In genomic region chr11:44849922-44850321, GRCh38 we compare ENCODE assay signal across 24 cellular contexts.
"Had no signal": no experiment of that assay in that cellular context is flagged by ENCODE, and none has a peak within 500 bp of the region (broad histone marks: within the 10 kb centered on the region; RNA-seq: fewer than 3 reads in every experiment).

No MANE protein-coding gene starts in this region.

- H3K9me3 ChIP-seq: pancreas, sigmoid colon, thoracic aorta had no signal

- ATAC-seq: activated CD8-positive, alpha-beta memory T cell treated with anti-CD3 and anti-CD28 coated beads, Interleukin-2, amount 10 ng/mL, durations not matched to agents 7 days and 5 days; activated CD8-positive, alpha-beta T cell treated with anti-CD3 and anti-CD28 coated beads for 36 hours; foreskin keratinocyte; left colon; lower lobe of right lung; mucosa of descending colon; pancreas; stimulated activated naive B cell treated with anti-CD40 and anti-IgM and Interleukin-4, amounts not matched to agents 10 μg/mL and 1 μg/mL and 100 μg/mL, for 72 hours had no signal

- H3K27ac ChIP-seq: foreskin keratinocyte, lower lobe of right lung, pancreas, sigmoid colon, thoracic aorta, WERI-Rb-1 had no signal

- H3K4me1 Mint-ChIP-seq: activated CD4-positive, alpha-beta T cell treated with anti-CD3 and anti-CD28 coated beads, Interleukin-2, amount 10 ng/mL, durations not matched to agents 7 days and 5 days; activated CD8-positive, alpha-beta memory T cell treated with anti-CD3 and anti-CD28 coated beads, Interleukin-2, amount 10 ng/mL, durations not matched to agents 7 days and 5 days; activated naive CD4-positive, alpha-beta T cell treated with anti-CD3 and anti-CD28 coated beads, Interleukin-2, amount 10 ng/mL, durations not matched to agents 7 days and 5 days; stimulated activated naive B cell treated with anti-CD40 and anti-IgM and Interleukin-4, amounts not matched to agents 10 μg/mL and 1 μg/mL and 100 μg/mL, for 72 hours had no signal

- H3K4me2 ChIP-seq: smooth muscle cell had no signal

- H3K4me3 Mint-ChIP-seq: activated CD4-positive, alpha-beta T cell treated with anti-CD3 and anti-CD28 coated beads, Interleukin-2, amount 10 ng/mL, durations not matched to agents 7 days and 5 days; activated CD8-positive, alpha-beta memory T cell treated with anti-CD3 and anti-CD28 coated beads, Interleukin-2, amount 10 ng/mL, durations not matched to agents 7 days and 5 days; activated CD8-positive, alpha-beta T cell treated with anti-CD3 and anti-CD28 coated beads for 36 hours; activated naive CD4-positive, alpha-beta T cell treated with anti-CD3 and anti-CD28 coated beads, Interleukin-2, amount 10 ng/mL, durations not matched to agents 7 days and 5 days; stimulated activated naive B cell treated with anti-CD40 and anti-IgM and Interleukin-4, amounts not matched to agents 10 μg/mL and 1 μg/mL and 100 μg/mL, for 72 hours had no signal

- H3K36me3 ChIP-seq: lower lobe of right lung, pancreas, thoracic aorta, upper lobe of left lung had no signal

- H3K4me1 ChIP-seq: lower lobe of right lung, pancreas, upper lobe of left lung had no signal

- DNase-seq: activated CD4-positive, alpha-beta T cell treated with anti-CD3 and anti-CD28 coated beads, Interleukin-2, amount 10 ng/mL, durations not matched to agents 7 days and 5 days; activated CD4-positive, CD25-positive, alpha-beta regulatory T cell treated with anti-CD3 and anti-CD28 coated beads, Interleukin-2, amount 50 U/mL, for 72 hours; activated CD8-positive, alpha-beta memory T cell treated with anti-CD3 and anti-CD28 coated beads, Interleukin-2, amount 10 ng/mL, durations not matched to agents 7 days and 5 days; activated CD8-positive, alpha-beta T cell treated with anti-CD3 and anti-CD28 coated beads for 36 hours; activated effector memory CD4-positive, alpha-beta T cell treated with anti-CD3 and anti-CD28 coated beads, Interleukin-2, amount 50 U/mL, for 16 hours; activated naive CD4-positive, alpha-beta T cell treated with anti-CD3 and anti-CD28 coated beads, Interleukin-2, amount 10 ng/mL, durations not matched to agents 7 days and 5 days; activated T-cell treated with anti-CD3 and anti-CD28 coated beads for 4 hours; amygdala; effector CD4-positive, alpha-beta T cell; erythroblast; foreskin keratinocyte; hippocampal formation; left colon; lower lobe of right lung; mesendoderm; mucosa of descending colon; pancreas; sigmoid colon; stimulated activated CD4-positive, alpha-beta T cell treated with anti-CD3 and anti-CD28 coated beads, Interleukin-15, amount 100 ng/mL, for 24 hours; stimulated activated naive B cell treated with anti-CD40 and anti-IgM and Interleukin-4, amounts not matched to agents 10 μg/mL and 1 μg/mL and 100 μg/mL, for 72 hours; WERI-Rb-1 had no signal

- H3K27me3 Mint-ChIP-seq: activated naive CD4-positive, alpha-beta T cell treated with anti-CD3 and anti-CD28 coated beads, Interleukin-2, amount 10 ng/mL, durations not matched to agents 7 days and 5 days had no signal

- H3K4me3 ChIP-seq: lower lobe of right lung, mucosa of descending colon, pancreas, sigmoid colon, smooth muscle cell, thoracic aorta, upper lobe of left lung had no signal

- H3K27me3 ChIP-seq: pancreas, sigmoid colon, upper lobe of left lung had no signal

- H3K27ac Mint-ChIP-seq: activated CD4-positive, alpha-beta T cell treated with anti-CD3 and anti-CD28 coated beads, Interleukin-2, amount 10 ng/mL, durations not matched to agents 7 days and 5 days; activated CD8-positive, alpha-beta memory T cell treated with anti-CD3 and anti-CD28 coated beads, Interleukin-2, amount 10 ng/mL, durations not matched to agents 7 days and 5 days; activated CD8-positive, alpha-beta T cell treated with anti-CD3 and anti-CD28 coated beads for 36 hours; activated naive CD4-positive, alpha-beta T cell treated with anti-CD3 and anti-CD28 coated beads, Interleukin-2, amount 10 ng/mL, durations not matched to agents 7 days and 5 days; stimulated activated naive B cell treated with anti-CD40 and anti-IgM and Interleukin-4, amounts not matched to agents 10 μg/mL and 1 μg/mL and 100 μg/mL, for 72 hours had no signal
